Comparison of ENCODE assay signal across 8 cellular contexts in the genomic region with DNA sequence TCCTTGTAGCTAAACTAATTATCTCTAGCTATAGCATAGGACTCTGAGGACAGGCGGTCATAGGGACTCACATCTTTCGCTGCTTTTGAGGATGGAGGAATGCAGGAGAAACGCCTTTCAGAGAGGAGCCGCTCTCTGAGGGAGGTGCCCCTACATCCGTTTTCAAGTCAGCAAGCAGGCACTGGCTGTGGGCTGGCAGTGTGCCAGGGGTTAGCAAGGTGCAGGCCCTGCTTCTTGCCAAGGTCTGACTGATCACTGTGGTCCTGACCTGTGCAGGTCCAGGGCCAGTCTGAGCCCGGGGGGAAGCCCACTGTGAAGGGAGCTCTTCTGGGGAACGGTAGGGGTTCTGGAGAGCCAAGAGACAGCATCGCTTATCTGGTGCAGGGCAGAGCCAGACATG.
DNase-seq lines count a peak whose midpoint lies in the region; ATAC-seq and TF ChIP-seq lines count a peak whose summit lies in the region.
"Had no signal": no experiment of that assay in that cellular context is flagged by ENCODE, and none has a peak within 500 bp of the region (broad histone marks: within the 10 kb centered on the region; RNA-seq: fewer than 3 reads in every experiment).

No MANE protein-coding gene starts in this region.

- intact Hi-C loops in PC-9 (cut with micrococcal nuclease; ENCODE audit: unreplicated experiment) = no loop called here
- intact Hi-C loops in psoas muscle (cut with DNase I) = no loop called here

- ATAC-seq in GM18511 (IDR thresholded peaks at IDR 0.05; ENCODE audit: unreplicated experiment) = no peak
- no peak for ATAC-seq in HG02970 (IDR thresholded peaks at IDR 0.05; ENCODE audit: low FRiP score, unreplicated experiment)
- ATAC-seq in psoas muscle = no peak

- POLR2A ChIA-PET in PC-9 (lab: Charles Lee; ENCODE audit: unreplicated experiment) = no interaction called here

- H3F3A ChIP-seq in PC-9 (ENCODE audit: insufficient read depth, low read depth) = peaks cover 26% of the 10 kb centered on the region

- CTCF ChIA-PET in PC-9 (lab: Charles Lee) = no interaction called here

- H3K4me3 ChIP-seq in PC-9 = no peak overlapping the region
- no peak overlapping the region for H3K4me3 ChIP-seq in psoas muscle
- H3K4me3 ChIP-seq: prostate gland had no signal

- peak overlapping the region in 2 of 6 donors; percentile 17 to 28 for H3K27ac Mint-ChIP-seq in immature natural killer cell

- H3K9me3 Mint-ChIP-seq in immature natural killer cell = no peaks in the 10 kb centered on the region

- no peaks in the 10 kb centered on the region for H3K79me2 ChIP-seq in PC-9 (ENCODE audit: low read depth)

- H3K4me2 ChIP-seq in PC-9 = 0 out of 2 replicates have a peak overlapping the region, but pooled peaks have one; percentile 3

- peaks cover 31 to 33% of the 10 kb centered on the region in 2 donors for H3K4me1 Mint-ChIP-seq in immature natural killer cell

- DNase-seq in PC-9 (peak in 1 of 2 experiments; percentile 61), activated T-cell treated with anti-CD3 and anti-CD28 coated beads for 24 hours (ENCODE audit: low read depth) (peak; percentile 51), immature natural killer cell (peak; percentile 50 to 65 (median 56)), psoas muscle (no peak)
- peak; percentile 52 to 62 for DNase-seq in stimulated activated CD8-positive, alpha-beta memory T cell treated with anti-CD3 and anti-CD28 coated beads, Interleukin-7, amount 100 ng/mL, for 4 hours (ENCODE audit: low read depth in 2 of 2)

- no peaks in the 10 kb centered on the region for H4K20me1 ChIP-seq in PC-9 (ENCODE audit: insufficient read depth)

- no peaks in the 10 kb centered on the region for H3K27me3 ChIP-seq in PC-9 (ENCODE audit: insufficient read depth, low read depth)
- no peaks in the 10 kb centered on the region for H3K27me3 ChIP-seq in psoas muscle (ENCODE audit: insufficient read depth in 3 of 3, low read length in 2 of 3)

- H3K4me3 Mint-ChIP-seq in immature natural killer cell = peak overlapping the region in 3 of 5 donors; percentile 32 to 35 (median 33)

- H3K27ac ChIP-seq in PC-9 = no peak overlapping the region
- H3K27ac ChIP-seq in psoas muscle = no peak overlapping the region
- H3K27ac ChIP-seq: prostate gland had no signal

- no peaks in the 10 kb centered on the region for H3K9me3 ChIP-seq in PC-9 (ENCODE audit: insufficient read depth, low read depth)
- H3K9me3 ChIP-seq in psoas muscle = no peaks in the 10 kb centered on the region
- H3K9me3 ChIP-seq: prostate gland had no signal

- H3K36me3 ChIP-seq in PC-9 (ENCODE audit: low read depth) (no peaks in the 10 kb centered on the region), psoas muscle (ENCODE audit: insufficient read depth in 1 of 2, low read depth in 1 of 2) (no peaks in the 10 kb centered on the region)
- H3K36me3 ChIP-seq: prostate gland had no signal

- WGBS in psoas muscle, 3 donors = 78 to 83% (median 78%) methylated on average over 8 of the region's 8 CpGs

- no peaks in the 10 kb centered on the region for H3K9me2 ChIP-seq in PC-9 (ENCODE audit: insufficient read depth)

- no peak overlapping the region for H2AFZ ChIP-seq in PC-9

- H3K4me1 ChIP-seq in PC-9 (replicated peaks; ENCODE audit: insufficient read depth) = peaks cover 57% of the 10 kb centered on the region
- H3K4me1 ChIP-seq in psoas muscle = peaks cover 49% of the 10 kb centered on the region
- H3K4me1 ChIP-seq: prostate gland had no signal

- H3K36me3 Mint-ChIP-seq in immature natural killer cell = no peaks in the 10 kb centered on the region

- BruUV-seq in PC-9 (replicated peaks; lab: Mats Ljungman, UMichigan) = no TSS peak

- peaks cover 0 to 8% (median 2%) of the 10 kb centered on the region in 3 donors for H3K27me3 Mint-ChIP-seq in immature natural killer cell (ENCODE audit: low read depth in 3 of 3)

- no peak for TF ChIP-seq CTCF in PC-9 (conservative IDR thresholded peaks at IDR 0.05)
- no peak for TF ChIP-seq CTCF in psoas muscle (IDR thresholded peaks at IDR 0.05)

Comparison
In these comparisons a context has a peak if more than half of its experiments do, and no peak if none do; other contexts are left out.
1. DNase-seq: peak in activated T-cell treated with anti-CD3 and anti-CD28 coated beads for 24 hours (single experiment), immature natural killer cell (3 of 3) and stimulated activated CD8-positive, alpha-beta memory T cell treated with anti-CD3 and anti-CD28 coated beads, Interleukin-7, amount 100 ng/mL, for 4 hours (2 of 2); none in psoas muscle (0 of 2).